12 cellular contexts compared by ENCODE assay signal in the genomic region with DNA sequence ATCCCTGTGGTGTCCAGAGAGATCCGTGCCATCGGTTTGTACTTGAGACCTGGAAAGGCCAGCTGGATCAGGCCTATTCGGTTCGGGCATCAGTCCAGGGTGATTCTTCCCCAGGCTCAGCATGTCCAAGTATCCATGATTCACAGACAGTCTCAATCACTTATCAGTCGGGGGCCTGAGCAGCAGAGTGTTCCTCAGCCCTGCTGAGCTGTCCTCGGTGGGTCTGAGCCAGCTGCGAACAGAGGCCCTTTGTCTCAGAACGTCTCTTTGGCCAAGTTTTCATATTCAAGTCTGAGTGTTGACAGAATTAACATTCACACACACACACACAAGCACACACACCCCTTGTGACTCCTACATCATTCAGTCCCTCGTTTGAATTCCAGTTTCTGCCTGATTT. TPM values are rescaled to one million over a fixed set of nuclear protein-coding genes. Genes with fewer than 3 reads are reported as not detected.
DNase-seq lines count a peak whose midpoint lies in the region; ATAC-seq and TF ChIP-seq lines count a peak whose summit lies in the region.
"Had no signal": no experiment of that assay in that cellular context is flagged by ENCODE, and none has a peak within 500 bp of the region (broad histone marks: within the 10 kb centered on the region; RNA-seq: fewer than 3 reads in every experiment).

No MANE protein-coding gene starts in this region.

- peak; percentile 98 to 99 for ATAC-seq in left cardiac atrium
- ATAC-seq in HG03469 (IDR thresholded peaks at IDR 0.05; ENCODE audit: unreplicated experiment), result no peak
- ATAC-seq: effector memory CD8-positive, alpha-beta T cell had no signal

- intact Hi-C loops in left cardiac atrium (cut with DNase I) (no loop called here), posterior vena cava (cut with DNase I) (no loop called here)

- no peak overlapping the region for H3K4me3 ChIP-seq in astrocyte of the cerebellum (ENCODE audit: low read depth, low read length)

- in situ Hi-C loops in astrocyte of the cerebellum (cut with HindIII; ENCODE audit: low sequenced_read_pairs), result no loop called here

- TF ChIP-seq CTCF in astrocyte of the cerebellum (IDR thresholded peaks at IDR 0.05; ENCODE audit: low read depth, low read length, missing control alignments), result no peak

- peak; percentile 95 for DNase-seq in Ammon's horn (ENCODE audit: low spot score)
- peak; percentile 79 for DNase-seq in astrocyte of the cerebellum (ENCODE audit: low read depth)
- DNase-seq in left cardiac atrium, result peak; percentile 87
- DNase-seq in posterior vena cava (ENCODE audit: low spot score), result peak; percentile 92
- no peak for DNase-seq in effector CD8-positive, alpha-beta T cell (lab: John Stamatoyannopoulos, UW)
- no peak for DNase-seq in iPS-NIHi11 (ENCODE audit: low spot score)
- no peak for DNase-seq in NCI-H1436 treated with DMSO at 0.1 percent for 48 hours (lab: John Stamatoyannopoulos, UW)
- DNase-seq: activated CD8-positive, alpha-beta memory T cell treated with anti-CD3 and anti-CD28 coated beads, Interleukin-2, amount 50 U/mL, for 48 hours; CD4-positive, alpha-beta T cell; effector memory CD8-positive, alpha-beta T cell; stimulated activated CD4-positive, alpha-beta T cell treated with anti-CD3 and anti-CD28 coated beads, Interleukin-4, amount 100 ng/mL, for 24 hours had no signal

RNA-seq across cellular contexts. Expression of a gene that starts 33.4 kb away (rescaled TPM):
- 10 to 100 TPM; 39.3 to 45.1 TPM for total RNA-seq in left cardiac atrium
- total RNA-seq in posterior vena cava, result 10 to 100 TPM; 73.1 to 84.5 TPM

Comparison
In these comparisons a context has a peak if more than half of its experiments do, and no peak if none do; other contexts are left out.
1. DNase-seq: peak in Ammon's horn (single experiment), astrocyte of the cerebellum (single experiment), left cardiac atrium (single experiment) and posterior vena cava (single experiment); none in effector CD8-positive, alpha-beta T cell (single experiment), iPS-NIHi11 (single experiment) and NCI-H1436 treated with DMSO at 0.1 percent for 48 hours (single experiment).